Comparison of ENCODE assay signal across 9 cellular contexts in the genomic region with DNA sequence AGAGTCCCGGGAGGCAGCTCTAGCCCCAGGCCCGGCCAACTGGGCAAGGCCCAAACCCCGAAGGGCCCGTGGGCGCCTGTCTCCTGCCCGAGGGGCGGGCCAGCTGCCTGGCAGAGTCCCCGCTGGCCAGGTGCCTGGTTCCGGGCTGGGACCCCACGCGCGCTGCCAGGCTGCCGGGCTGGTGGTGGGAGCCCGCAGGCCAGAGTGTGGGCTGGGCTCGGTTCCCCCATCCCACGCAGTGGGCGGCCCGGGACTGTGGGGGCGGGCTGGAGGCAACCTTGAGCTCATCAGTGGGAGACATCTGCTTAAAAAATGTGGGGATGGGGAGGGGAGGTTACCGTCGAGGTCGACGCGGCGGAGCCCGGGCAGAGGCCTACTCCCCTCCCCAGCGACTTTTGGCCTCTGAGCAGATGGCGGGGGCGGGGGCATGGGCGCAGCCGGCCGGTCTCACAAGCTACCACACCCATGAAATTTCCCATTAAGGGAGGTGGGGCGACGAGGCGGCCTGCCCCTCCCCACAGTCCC.
A peak's percentile ranks its signal among the peaks of the same experiment; 100 is the strongest.
DNase-seq lines count a peak whose midpoint lies in the region; ATAC-seq, FAIRE-seq and TF ChIP-seq lines count a peak whose summit lies in the region.
"Had no signal": no experiment of that assay in that cellular context is flagged by ENCODE, and none has a peak within 500 bp of the region (broad histone marks: within the 10 kb centered on the region; RNA-seq: fewer than 3 reads in every experiment).

No MANE protein-coding gene starts in this region.

- no peak overlapping the region for H3K27ac Mint-ChIP-seq in stimulated activated memory B cell treated with anti-CD40 and anti-IgM and Interleukin-4, amounts not matched to agents 10 μg/mL and 1 μg/mL and 100 μg/mL, for 72 hours

- TF ChIP-seq POLR2A in K562 (conservative IDR thresholded peaks at IDR 0.05), result no peak

- peak; percentile 6; the same call in 1 of the 2 replicates for TF ChIP-seq EP300 in K562 (IDR thresholded peaks at IDR 0.05; ENCODE audit: low read length)

- CTCF ChIA-PET in K562 (lab: Yijun Ruan, JAX; ENCODE audit: low intra/inter-chr PET ratio), result interaction anchor here (0.6 kb wide), 2 partner anchors 102 to 121 kb away, joined by 3 read pairs; no protein-coding TSS in a partner anchor

- H3K4me3 ChIP-seq in HUES6 (ENCODE audit: low read depth, low read length), result peak overlapping the region; percentile 36
- peak overlapping the region; percentile 7; the same call in 1 of the 2 replicates for H3K4me3 ChIP-seq in K562

- peaks cover 8% of the 10 kb centered on the region; the same call in 2 of the 3 replicates for H3K79me2 ChIP-seq in K562 (ENCODE audit: control insufficient read depth, insufficient read depth, low read length)

- H3K36me3 ChIP-seq in HUES6 (ENCODE audit: control insufficient read depth, insufficient read depth, low read length) (no peaks in the 10 kb centered on the region), K562 (ENCODE audit: control insufficient read depth, insufficient read depth, low read length) (no peaks in the 10 kb centered on the region)

- peak overlapping the region; percentile 58 for H2AFZ ChIP-seq in K562 (ENCODE audit: low read depth, low read length)

- no peaks in the 10 kb centered on the region for H4K20me1 ChIP-seq in K562 (replicated peaks; ENCODE audit: control insufficient read depth, insufficient read depth, low read length)

- H3K27me3 ChIP-seq in HUES6 (ENCODE audit: control insufficient read depth, insufficient read depth, low read length), result peaks cover 13% of the 10 kb centered on the region; the same call in 1 of the 2 replicates
- no peaks in the 10 kb centered on the region for H3K27me3 ChIP-seq in K562 (ENCODE audit: control insufficient read depth in 2 of 2, insufficient read depth in 2 of 2, low read length in 2 of 2)

- WGBS in K562 (ENCODE audit: insufficient coverage, low coverage, missing lambda C conversion rate), result 26% methylated on average over 33 of the region's 35 CpGs

- POLR2A ChIA-PET in K562 (lab: Yijun Ruan, JAX), result interaction anchor here (0.6 to 1.9 kb wide), 12 partner anchors 10 to 176 kb away, joined by 3 to 7 read pairs (median 4); a partner anchor contains a TSS

- no peaks in the 10 kb centered on the region for H3K4me1 Mint-ChIP-seq in stimulated activated memory B cell treated with anti-CD40 and anti-IgM and Interleukin-4, amounts not matched to agents 10 μg/mL and 1 μg/mL and 100 μg/mL, for 72 hours

- no peak for TF ChIP-seq RAD21 in K562 (CRISPR knock-in tag; conservative IDR thresholded peaks at IDR 0.05 in 1 of 2, IDR thresholded peaks at IDR 0.05 in 1 of 2)

- H3K36me3 Mint-ChIP-seq in stimulated activated memory B cell treated with anti-CD40 and anti-IgM and Interleukin-4, amounts not matched to agents 10 μg/mL and 1 μg/mL and 100 μg/mL, for 72 hours, result no peaks in the 10 kb centered on the region

- no peak overlapping the region for H3K4me3 Mint-ChIP-seq in stimulated activated memory B cell treated with anti-CD40 and anti-IgM and Interleukin-4, amounts not matched to agents 10 μg/mL and 1 μg/mL and 100 μg/mL, for 72 hours

- ATAC-seq in K562, result peak; percentile 79
- peak; percentile 9 for ATAC-seq in stimulated activated memory B cell treated with anti-CD40 and anti-IgM and Interleukin-4, amounts not matched to agents 10 μg/mL and 1 μg/mL and 100 μg/mL, for 72 hours
- no peak for ATAC-seq in HG02885 (IDR thresholded peaks at IDR 0.05; ENCODE audit: poor library complexity, unreplicated experiment)
- no peak for ATAC-seq in activated CD4-positive, CD25-positive, alpha-beta regulatory T cell treated with anti-CD3 and anti-CD28 coated beads, Interleukin-2, amount 50 U/mL, for 24 hours

- peak overlapping the region; percentile 66 for H3K4me2 ChIP-seq in K562 (ENCODE audit: insufficient read depth, low read length)

- H3K27me3 Mint-ChIP-seq in stimulated activated memory B cell treated with anti-CD40 and anti-IgM and Interleukin-4, amounts not matched to agents 10 μg/mL and 1 μg/mL and 100 μg/mL, for 72 hours, result peaks cover 10% of the 10 kb centered on the region

- H3K4me1 ChIP-seq in HUES6 (ENCODE audit: control insufficient read depth, insufficient read depth, low read length) (peaks cover 54% of the 10 kb centered on the region), K562 (replicated peaks in 1 of 2; ENCODE audit: control insufficient read depth in 2 of 2, insufficient read depth in 2 of 2, low read length in 2 of 2) (peaks cover 26 to 59% of the 10 kb centered on the region in 2 experiments)

- intact Hi-C loops in K562 (cut with micrococcal nuclease), result no loop called here

- in situ Hi-C loops in K562 (cut with MboI), result loop anchor here (5.0 kb wide), 1 partner anchor 334 kb away; no protein-coding TSS in a partner anchor

- H3K9me1 ChIP-seq in K562 (ENCODE audit: control insufficient read depth, insufficient read depth, low read length), result no peaks in the 10 kb centered on the region

- H3K9ac ChIP-seq in HUES6 (ENCODE audit: low read length) (peak overlapping the region; percentile 38), K562 (ENCODE audit: insufficient read depth in 1 of 2, low read depth in 2 of 2, low read length in 2 of 2) (peak overlapping the region; percentile 60 to 89; a peak in 3 of 4 replicates)

- DNase-seq in K562 (ENCODE audit: extremely low read depth in 1 of 4, low spot score in 3 of 4) (peak; percentile 90 to 99 (median 96)), left kidney (ENCODE audit: low read depth, low spot score) (peak; percentile 75), amniotic stem cell (lab: John Stamatoyannopoulos, UW) (no peak), NCI-H2029 treated with DMSO at 0.1 percent for 48 hours (lab: John Stamatoyannopoulos, UW) (no peak)
- DNase-seq: NCI-H774 had no signal

- FAIRE-seq in K562 (lab: Jason Lieb, UNC), result peak; percentile 76

- peak overlapping the region; percentile 81 for H3K27ac ChIP-seq in HUES6 (ENCODE audit: low read depth, low read length)
- peak overlapping the region; percentile 72 for H3K27ac ChIP-seq in K562 (ENCODE audit: extremely low read depth, low read depth, low read length)

- BruUV-seq in K562 (replicated peaks; lab: Mats Ljungman, UMichigan), result no TSS peak

- TF ChIP-seq CTCF in K562 (IDR thresholded peaks at IDR 0.05 in 2 of 3, conservative IDR thresholded peaks at IDR 0.05 in 1 of 3; ENCODE audit: insufficient read depth in 2 of 3, low read depth in 1 of 3, low read length in 3 of 3), result no peak

- H3K9me3 ChIP-seq in HUES6 (ENCODE audit: control insufficient read depth, insufficient read depth, low read depth, low read length), result no peaks in the 10 kb centered on the region
- no peaks in the 10 kb centered on the region for H3K9me3 ChIP-seq in K562 (replicated peaks; ENCODE audit: control insufficient read depth, insufficient read depth, low read depth, low read length)

- H3K9me3 Mint-ChIP-seq in stimulated activated memory B cell treated with anti-CD40 and anti-IgM and Interleukin-4, amounts not matched to agents 10 μg/mL and 1 μg/mL and 100 μg/mL, for 72 hours, result no peaks in the 10 kb centered on the region

TF ChIP-seq in K562, 482 proteins besides CTCF, POLR2A, EP300 and RAD21 (continues in another document):
- TF ChIP-seq SAFB (IDR thresholded peaks at IDR 0.05; ENCODE audit: borderline replicate concordance, low read depth, low read length) (peak; percentile 51; the same call in 1 of the 2 replicates), HDAC3 (IDR thresholded peaks at IDR 0.05; ENCODE audit: borderline replicate concordance, partially characterized antibody) (no peak), TCF3 (CRISPR knock-in tag; IDR thresholded peaks at IDR 0.05) (peak; percentile 51; the same call in 1 of the 2 replicates), CBFA2T2 (conservative IDR thresholded peaks at IDR 0.05) (peak; percentile 48), ZNF12 (CRISPR knock-in tag; IDR thresholded peaks at IDR 0.05) (no peak), YBX1 (IDR thresholded peaks at IDR 0.05) (no peak), ZC3H4 (CRISPR knock-in tag; IDR thresholded peaks at IDR 0.05; ENCODE audit: borderline replicate concordance) (0 out of 2 replicates have a peak, but pooled peaks have one; percentile 27), SMAD4 (CRISPR knock-in tag; conservative IDR thresholded peaks at IDR 0.05) (peak; percentile 58; the same call in 1 of the 2 replicates), ZNF584 (CRISPR knock-in tag; IDR thresholded peaks at IDR 0.05; ENCODE audit: low read depth) (no peak), ZNF134 (CRISPR knock-in tag; conservative IDR thresholded peaks at IDR 0.05) (peak; percentile 11; the same call in 1 of the 2 replicates), HMG20B (CRISPR knock-in tag; IDR thresholded peaks at IDR 0.05) (no peak), IFI16 (CRISPR knock-in tag; IDR thresholded peaks at IDR 0.05) (no peak), FIP1L1 (IDR thresholded peaks at IDR 0.05; ENCODE audit: low read depth, low read length, poor library complexity, severe bottlenecking) (peak; percentile 56), PHF8 (IDR thresholded peaks at IDR 0.05; ENCODE audit: borderline replicate concordance, low read length) (no peak)
- TF ChIP-seq, protein P1, sequence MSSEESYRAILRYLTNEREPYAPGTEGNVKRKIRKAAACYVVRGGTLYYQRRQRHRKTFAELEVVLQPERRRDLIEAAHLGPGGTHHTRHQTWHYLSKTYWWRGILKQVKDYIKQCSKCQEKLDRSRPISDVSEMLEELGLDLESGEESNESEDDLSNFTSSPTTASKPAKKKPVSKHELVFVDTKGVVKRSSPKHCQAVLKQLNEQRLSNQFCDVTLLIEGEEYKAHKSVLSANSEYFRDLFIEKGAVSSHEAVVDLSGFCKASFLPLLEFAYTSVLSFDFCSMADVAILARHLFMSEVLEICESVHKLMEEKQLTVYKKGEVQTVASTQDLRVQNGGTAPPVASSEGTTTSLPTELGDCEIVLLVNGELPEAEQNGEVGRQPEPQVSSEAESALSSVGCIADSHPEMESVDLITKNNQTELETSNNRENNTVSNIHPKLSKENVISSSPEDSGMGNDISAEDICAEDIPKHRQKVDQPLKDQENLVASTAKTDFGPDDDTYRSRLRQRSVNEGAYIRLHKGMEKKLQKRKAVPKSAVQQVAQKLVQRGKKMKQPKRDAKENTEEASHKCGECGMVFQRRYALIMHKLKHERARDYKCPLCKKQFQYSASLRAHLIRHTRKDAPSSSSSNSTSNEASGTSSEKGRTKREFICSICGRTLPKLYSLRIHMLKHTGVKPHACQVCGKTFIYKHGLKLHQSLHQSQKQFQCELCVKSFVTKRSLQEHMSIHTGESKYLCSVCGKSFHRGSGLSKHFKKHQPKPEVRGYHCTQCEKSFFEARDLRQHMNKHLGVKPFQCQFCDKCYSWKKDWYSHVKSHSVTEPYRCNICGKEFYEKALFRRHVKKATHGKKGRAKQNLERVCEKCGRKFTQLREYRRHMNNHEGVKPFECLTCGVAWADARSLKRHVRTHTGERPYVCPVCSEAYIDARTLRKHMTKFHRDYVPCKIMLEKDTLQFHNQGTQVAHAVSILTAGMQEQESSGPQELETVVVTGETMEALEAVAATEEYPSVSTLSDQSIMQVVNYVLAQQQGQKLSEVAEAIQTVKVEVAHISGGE (CRISPR knock-in tag; IDR thresholded peaks at IDR 0.05), result 0 out of 6 replicates have a peak, but pooled peaks of 1 of the 3 experiments have one; percentile 26

Comparison
In these comparisons a context has a peak if more than half of its experiments do, and no peak if none do; other contexts are left out.
1. ATAC-seq: peak in K562 (single experiment) and stimulated activated memory B cell treated with anti-CD40 and anti-IgM and Interleukin-4, amounts not matched to agents 10 μg/mL and 1 μg/mL and 100 μg/mL, for 72 hours (single experiment); none in HG02885 (single experiment) and activated CD4-positive, CD25-positive, alpha-beta regulatory T cell treated with anti-CD3 and anti-CD28 coated beads, Interleukin-2, amount 50 U/mL, for 24 hours (0 of 2).
2. DNase-seq: peak in K562 (4 of 4) and left kidney (single experiment); none in amniotic stem cell (single experiment) and NCI-H2029 treated with DMSO at 0.1 percent for 48 hours (single experiment).